Comparison of ENCODE assay signal across 11 cellular contexts in genomic region chr1:12185556-12186276, GRCh38. TPM values are rescaled to one million over a fixed set of nuclear protein-coding genes. Genes with fewer than 3 reads are reported as not detected.
DNase-seq lines count a peak whose midpoint lies in the region; ATAC-seq and TF ChIP-seq lines count a peak whose summit lies in the region.
"Had no signal": no experiment of that assay in that cellular context is flagged by ENCODE, and none has a peak within 500 bp of the region (broad histone marks: within the 10 kb centered on the region; RNA-seq: fewer than 3 reads in every experiment).

No MANE protein-coding gene starts in this region.

- H3K4me3 ChIP-seq in BLaER1 (no peak overlapping the region), left ventricle myocardium inferior (peak overlapping the region; percentile 56), trophoblast cell (ENCODE audit: low read depth, low read length) (no peak overlapping the region), PC-3 (ENCODE audit: low read length) (no peak overlapping the region)

- H2BK12ac ChIP-seq in trophoblast cell (ENCODE audit: low read length): peak overlapping the region; percentile 94

- H3K18ac ChIP-seq in trophoblast cell (ENCODE audit: low read length): peak overlapping the region; percentile 80

- H2BK120ac ChIP-seq in trophoblast cell (ENCODE audit: insufficient read depth, low read length, poor library complexity): peak overlapping the region; percentile 65

- H3K23ac ChIP-seq in trophoblast cell (ENCODE audit: low read length): no peak overlapping the region

- H3K4me3 Mint-ChIP-seq in activated T-helper 17 cell treated with anti-CD3 and anti-CD28 coated beads, Interleukin-2, amount 50 U/mL, for 72 hours: no peak overlapping the region

- peaks cover 46% of the 10 kb centered on the region for H3K4me1 ChIP-seq in BLaER1
- H3K4me1 ChIP-seq in left ventricle myocardium inferior: peaks cover 82% of the 10 kb centered on the region
- peaks cover 21 to 25% of the 10 kb centered on the region in 2 experiments for H3K4me1 ChIP-seq in trophoblast cell (ENCODE audit: control insufficient read depth in 1 of 2, insufficient read depth in 2 of 2, low read length in 2 of 2)
- no peaks in the 10 kb centered on the region for H3K4me1 ChIP-seq in PC-3 (ENCODE audit: insufficient read depth, low read length)

- no CpG with 5 or more reads among the region's 16 CpGs for WGBS in trophoblast cell (ENCODE audit: extremely low coverage, insufficient coverage, insufficient read length)

- no peaks in the 10 kb centered on the region for H3K36me3 ChIP-seq in BLaER1
- H3K36me3 ChIP-seq in left ventricle myocardium inferior: peaks cover 2% of the 10 kb centered on the region
- no peaks in the 10 kb centered on the region for H3K36me3 ChIP-seq in trophoblast cell (ENCODE audit: control insufficient read depth in 1 of 2, insufficient read depth in 2 of 2, low read length in 2 of 2)
- no peaks in the 10 kb centered on the region for H3K36me3 ChIP-seq in PC-3 (ENCODE audit: low read depth, low read length)

- TF ChIP-seq CTCF in left ventricle myocardium inferior (IDR thresholded peaks at IDR 0.05; ENCODE audit: borderline replicate concordance) (no peak), PC-3 (conservative IDR thresholded peaks at IDR 0.05; ENCODE audit: low read depth, low read length) (no peak)

- no peaks in the 10 kb centered on the region for H3K9me2 ChIP-seq in PC-3 (replicated peaks; ENCODE audit: low read length)

- H3K79me1 ChIP-seq in trophoblast cell (ENCODE audit: low read length): peaks cover 25% of the 10 kb centered on the region

- H3K27ac Mint-ChIP-seq in activated T-helper 17 cell treated with anti-CD3 and anti-CD28 coated beads, Interleukin-2, amount 50 U/mL, for 72 hours: peak overlapping the region; percentile 87

- H3K36me3 Mint-ChIP-seq in activated T-helper 17 cell treated with anti-CD3 and anti-CD28 coated beads, Interleukin-2, amount 50 U/mL, for 72 hours (ENCODE audit: low read depth): peaks cover 100% of the 10 kb centered on the region

- peak overlapping the region; percentile 46 for H2AFZ ChIP-seq in trophoblast cell (ENCODE audit: insufficient read depth, low read length, poor library complexity)
- no peak overlapping the region for H2AFZ ChIP-seq in PC-3 (ENCODE audit: low read length)

- H3K27ac ChIP-seq in BLaER1 (peak overlapping the region; percentile 56), left ventricle myocardium inferior (replicated peaks) (peak overlapping the region; percentile 94), trophoblast cell (ENCODE audit: low read depth, low read length) (no peak overlapping the region), PC-3 (ENCODE audit: low read length) (no peak overlapping the region)

- H3K9me3 Mint-ChIP-seq in activated T-helper 17 cell treated with anti-CD3 and anti-CD28 coated beads, Interleukin-2, amount 50 U/mL, for 72 hours: no peaks in the 10 kb centered on the region

- CTCF ChIA-PET in PC-3 (lab: Charles Lee): interaction anchor here (0.5 kb wide), 1 partner anchor 134 kb away, joined by 3 read pairs; no protein-coding TSS in a partner anchor

- peak overlapping the region; percentile 87 for H2AK5ac ChIP-seq in trophoblast cell (ENCODE audit: low read length)

- no TSS peak for BruUV-seq in PC-3 (replicated peaks; lab: Mats Ljungman, UMichigan)

- intact Hi-C loops in left ventricle myocardium inferior (cut with micrococcal nuclease): no loop called here
- intact Hi-C loops in PC-3 (cut with micrococcal nuclease): no loop called here

- H3K27me3 Mint-ChIP-seq in activated T-helper 17 cell treated with anti-CD3 and anti-CD28 coated beads, Interleukin-2, amount 50 U/mL, for 72 hours: no peaks in the 10 kb centered on the region

- H4K8ac ChIP-seq in trophoblast cell (ENCODE audit: low read depth, low read length): peak overlapping the region; percentile 67

- H3F3A ChIP-seq in PC-3 (ENCODE audit: low read length, unreplicated experiment): no peaks in the 10 kb centered on the region

- DNase-seq in left ventricle myocardium inferior (no peak), trophoblast cell (no peak), PC-3 (no peak), GM19240 (ENCODE audit: insufficient read length, low spot score) (no peak), activated gamma-delta T cell treated with Interleukin-2 at 50 U/mL for 16 hours (no peak)
- DNase-seq: activated T-cell treated with anti-CD3 and anti-CD28 coated beads, Interleukin-2, amount 50 U/mL, for 1 hour; NCI-H187 treated with DMSO at 0.1 percent for 48 hours; OCI-M1 had no signal

- H3K4me2 ChIP-seq in BLaER1 (peak overlapping the region; percentile 78), trophoblast cell (ENCODE audit: low read length) (no peak overlapping the region), PC-3 (ENCODE audit: low read length) (no peak overlapping the region)

- H4K91ac ChIP-seq in trophoblast cell (ENCODE audit: low read depth, low read length): peak overlapping the region; percentile 92

- H3K4ac ChIP-seq in trophoblast cell (ENCODE audit: low read depth, low read length): peak overlapping the region; percentile 35

- POLR2A ChIA-PET in PC-3 (lab: Charles Lee; ENCODE audit: unreplicated experiment): no interaction called here

- peaks cover 7% of the 10 kb centered on the region for H3K79me2 ChIP-seq in trophoblast cell (ENCODE audit: control insufficient read depth, insufficient read depth, low read length, poor library complexity)
- no peaks in the 10 kb centered on the region for H3K79me2 ChIP-seq in PC-3 (ENCODE audit: low read length)

- H3K27me3 ChIP-seq in BLaER1 (no peaks in the 10 kb centered on the region), left ventricle myocardium inferior (ENCODE audit: low read depth) (no peaks in the 10 kb centered on the region), trophoblast cell (ENCODE audit: insufficient read depth, low read length) (no peaks in the 10 kb centered on the region), PC-3 (ENCODE audit: low read length) (no peaks in the 10 kb centered on the region)

- H2BK5ac ChIP-seq in trophoblast cell (ENCODE audit: low read depth, low read length, poor library complexity): peak overlapping the region; percentile 26

- H4K12ac ChIP-seq in trophoblast cell (ENCODE audit: low read depth, low read length): peak overlapping the region; percentile 19

- H3K4me1 Mint-ChIP-seq in activated T-helper 17 cell treated with anti-CD3 and anti-CD28 coated beads, Interleukin-2, amount 50 U/mL, for 72 hours: peaks cover 57% of the 10 kb centered on the region

- H3K9ac ChIP-seq in BLaER1: peak overlapping the region; percentile 25; the same call in 1 of the 2 replicates
- H3K9ac ChIP-seq in trophoblast cell (ENCODE audit: low read length): no peak overlapping the region
- no peak overlapping the region for H3K9ac ChIP-seq in PC-3 (ENCODE audit: low read length)

- peaks cover 7% of the 10 kb centered on the region; the same call in 1 of the 2 replicates for H4K20me1 ChIP-seq in BLaER1
- H4K20me1 ChIP-seq in PC-3 (ENCODE audit: low read length): no peaks in the 10 kb centered on the region

- ATAC-seq in activated T-helper 17 cell treated with anti-CD3 and anti-CD28 coated beads, Interleukin-2, amount 50 U/mL, for 72 hours (replicated peaks): no peak
- no peak for ATAC-seq in SK-N-SH treated with all-trans-retinoic acid at 6 μM for 48 hours
- ATAC-seq in PC-3: no peak

- H3K9me3 ChIP-seq in BLaER1 (no peaks in the 10 kb centered on the region), left ventricle myocardium inferior (replicated peaks) (no peaks in the 10 kb centered on the region), trophoblast cell (ENCODE audit: insufficient read depth, low read depth, low read length) (peaks cover 4% of the 10 kb centered on the region), PC-3 (ENCODE audit: low read length) (no peaks in the 10 kb centered on the region)

- H3K14ac ChIP-seq in trophoblast cell (ENCODE audit: low read length): peak overlapping the region; percentile 71

TF ChIP-seq in SK-N-SH treated with all-trans-retinoic acid at 6 μM for 48 hours, 23 proteins besides CTCF, POLR2A, EP300 and RAD21 (continues in another document):
- TF ChIP-seq ZFP30 (CRISPR knock-in tag; IDR thresholded peaks at IDR 0.05) (no peak), PPARA (CRISPR knock-in tag; IDR thresholded peaks at IDR 0.05; ENCODE audit: borderline replicate concordance) (no peak), ZNF565 (CRISPR knock-in tag; conservative IDR thresholded peaks at IDR 0.05; ENCODE audit: low read depth) (no peak), SNAI2 (CRISPR knock-in tag; IDR thresholded peaks at IDR 0.05) (no peak), TSHZ2 (CRISPR knock-in tag; IDR thresholded peaks at IDR 0.05) (no peak)

RNA-seq across cellular contexts. Expression of gene TNFRSF1B, which starts 18.9 kb away (rescaled TPM):
- total RNA-seq in activated T-helper 17 cell treated with anti-CD3 and anti-CD28 coated beads, Interleukin-2, amount 50 U/mL, for 72 hours: 100 to 1,000 TPM; 291 to 379 TPM
- total RNA-seq in left ventricle myocardium inferior (16.2 TPM), PC-3 (2014; rRNA removed) (0.29 and 1.3 TPM in 2 replicates)
- polyA plus RNA-seq in trophoblast cell (2013): 239 and 247 TPM in 2 replicates

RNA-seq across cellular contexts. Expression of gene VPS13D, which starts 44.1 kb away (rescaled TPM):
- total RNA-seq in activated T-helper 17 cell treated with anti-CD3 and anti-CD28 coated beads, Interleukin-2, amount 50 U/mL, for 72 hours: 10 to 100 TPM; 30.4 to 35.6 TPM
- total RNA-seq in left ventricle myocardium inferior (71.6 TPM), PC-3 (2014; rRNA removed) (30.7 and 43.6 TPM in 2 replicates)
- polyA plus RNA-seq in trophoblast cell (2013): 10.5 TPM in 2 replicates

Comparison
In these comparisons a context has a peak if more than half of its experiments do, and no peak if none do; other contexts are left out.
1. H3K27ac ChIP-seq: peak in BLaER1 (single experiment) and left ventricle myocardium inferior (single experiment); none in trophoblast cell (single experiment) and PC-3 (single experiment).
2. RNA of gene TNFRSF1B, which starts 18.9 kb away (total RNA-seq): 291 to 379 TPM in activated T-helper 17 cell treated with anti-CD3 and anti-CD28 coated beads, Interleukin-2, amount 50 U/mL, for 72 hours; 16.2 TPM in left ventricle myocardium inferior (single experiment) and 0.29 to 1.3 TPM in PC-3; every median in the first group is over 10 times any median in the second.